Comparison of ENCODE assay signal across 9 cellular contexts in the genomic region with DNA sequence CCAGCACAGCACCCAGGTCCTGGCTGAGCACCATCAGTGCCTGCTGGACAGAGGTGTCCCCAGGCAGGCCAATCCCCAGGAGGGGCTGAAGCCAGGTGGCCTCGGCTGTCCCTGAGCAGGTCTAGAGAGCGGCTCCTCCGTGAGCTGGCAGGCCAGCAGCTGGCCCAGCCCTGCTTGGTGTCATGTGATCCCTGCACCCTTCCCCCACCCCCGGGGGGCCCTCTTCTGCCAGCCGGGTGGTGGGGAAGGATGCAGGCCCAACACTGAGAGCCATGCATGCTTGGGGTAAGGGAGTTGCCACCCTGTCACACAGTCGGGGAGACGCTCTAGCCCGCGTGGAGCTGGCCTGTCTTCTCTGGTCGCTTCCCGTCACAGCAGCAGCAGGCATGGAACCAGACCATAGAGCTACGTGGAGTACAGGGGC. TPM values are rescaled to one million over a fixed set of nuclear protein-coding genes. Genes with fewer than 3 reads are reported as not detected.
A peak's percentile ranks its signal among the peaks of the same experiment; 100 is the strongest.
DNase-seq lines count a peak whose midpoint lies in the region; ATAC-seq and TF ChIP-seq lines count a peak whose summit lies in the region.
"Had no signal": no experiment of that assay in that cellular context is flagged by ENCODE, and none has a peak within 500 bp of the region (broad histone marks: within the 10 kb centered on the region; RNA-seq: fewer than 3 reads in every experiment).

No MANE protein-coding gene starts in this region.

- in situ Hi-C loops in GM23248 (cut with MboI): no loop called here

- H3K4me3 ChIP-seq in GM23248 (no peak overlapping the region), SJCRH30 (peak overlapping the region; percentile 1; the same call in 1 of the 2 replicates), heart left ventricle (peak overlapping the region in 6 of 12 donors; percentile 3 to 40 (median 15))

- no peak for TF ChIP-seq POLR2A in heart left ventricle (IDR thresholded peaks at IDR 0.05)

- intact Hi-C loops in heart left ventricle (cut with DNase I): loop anchor here in 1 of 10 donors (1.0 kb wide), 1 partner anchor 19 kb away; no protein-coding TSS in a partner anchor
- intact Hi-C loops in sciatic nerve (cut with DNase I): no loop called here

- DNase-seq in GM23248 (no peak), SJCRH30 (peak; percentile 84 to 85), heart left ventricle (peak in 4 of 5 donors; percentile 47 to 70 (median 64)), sciatic nerve (ENCODE audit: low spot score) (peak; percentile 64), NCI-H2107 treated with DMSO at 0.1 percent for 48 hours (lab: John Stamatoyannopoulos, UW; ENCODE audit: unreplicated experiment) (no peak), kidney glomerular epithelial cell (lab: John Stamatoyannopoulos, UW) (no peak), HPDE6-E6E7 (ENCODE audit: extremely low spot score) (no peak)

- H3K36me3 ChIP-seq in GM23248 (ENCODE audit: low read depth) (no peaks in the 10 kb centered on the region; the same call in 1 of the 2 replicates), SJCRH30 (no peaks in the 10 kb centered on the region), heart left ventricle (peaks cover 0 to 38% (median 25%) of the 10 kb centered on the region in 9 donors)

- H3K9me3 ChIP-seq in GM23248 (ENCODE audit: low read depth) (no peaks in the 10 kb centered on the region), SJCRH30 (replicated peaks) (no peaks in the 10 kb centered on the region), heart left ventricle (no peaks in the 10 kb centered on the region)

- H3K27me3 ChIP-seq in GM23248 (replicated peaks; ENCODE audit: insufficient read depth) (no peaks in the 10 kb centered on the region), SJCRH30 (no peaks in the 10 kb centered on the region), heart left ventricle (no peaks in the 10 kb centered on the region)

- H3K79me2 ChIP-seq in GM23248 (ENCODE audit: insufficient read depth): peaks cover 74% of the 10 kb centered on the region

- 0 out of 2 replicates have a peak overlapping the region, but pooled peaks have one; percentile 13 for H3K9ac ChIP-seq in GM23248

- H2AFZ ChIP-seq in GM23248: no peak overlapping the region

- peak; percentile 24 to 55 (median 36) for ATAC-seq in heart left ventricle
- ATAC-seq in sciatic nerve: peak; percentile 32
- ATAC-seq in HG03135 (IDR thresholded peaks at IDR 0.05; ENCODE audit: unreplicated experiment): no peak

- peaks cover 21% of the 10 kb centered on the region; the same call in 1 of the 2 replicates for H3K4me1 ChIP-seq in GM23248 (ENCODE audit: insufficient read depth)
- peaks cover 29% of the 10 kb centered on the region for H3K4me1 ChIP-seq in SJCRH30
- H3K4me1 ChIP-seq in heart left ventricle: peaks cover 35 to 73% (median 70%) of the 10 kb centered on the region in 12 donors

- no peak for TF ChIP-seq CTCF in heart left ventricle (IDR thresholded peaks at IDR 0.05)

- peak overlapping the region; percentile 25 for H3K4me2 ChIP-seq in GM23248 (ENCODE audit: unreplicated experiment)

- H3K27ac ChIP-seq in GM23248 (no peak overlapping the region), SJCRH30 (peak overlapping the region; percentile 53), heart left ventricle (peak overlapping the region; percentile 63 to 93 (median 81))

- H4K20me1 ChIP-seq in GM23248 (ENCODE audit: insufficient read depth): no peaks in the 10 kb centered on the region; the same call in 1 of the 2 replicates

- no peaks in the 10 kb centered on the region for H3F3A ChIP-seq in GM23248 (ENCODE audit: insufficient read depth)

- H3K9me2 ChIP-seq in GM23248 (ENCODE audit: insufficient read depth): no peaks in the 10 kb centered on the region

- 56 to 60% methylated on average over 12 of the region's 12 CpGs for WGBS in GM23248 (ENCODE audit: low coverage in 1 of 2, low lambda C conversion rate in 2 of 2, missing lambda C conversion rate in 2 of 2), 2 experiments
- 10 to 28% (median 21%) methylated on average over 4 to 12 of the region's 12 CpGs for WGBS in heart left ventricle, 4 donors

RNA-seq across cellular contexts. Expression of a gene that starts 7.1 kb away (rescaled TPM):
- total RNA-seq in GM23248 (2014; rRNA removed; shearing (Covaris generic)): 21.7 and 51.7 TPM in 2 replicates
- 8.5 and 8.9 TPM in 2 replicates for polyA plus RNA-seq in GM23248 (2016; fragmentation: Nextera tagmentation; extraction: Ambion mirVana)
- 21.5 and 26.9 TPM in 2 replicates for total RNA-seq in SJCRH30 (2014; rRNA removed; shearing (Covaris generic))
- total RNA-seq in heart left ventricle: 10 to 100 TPM; 17.8 to 70.1 (median 26.6) TPM
- polyA plus RNA-seq in heart left ventricle: 10 to 100 TPM; 18.3 to 24.8 TPM
- 59.7 TPM for total RNA-seq in sciatic nerve

RNA-seq across cellular contexts. Expression of a gene that starts 49.8 kb away (rescaled TPM):
- 2.7 and 3.1 TPM in 2 replicates for total RNA-seq in GM23248 (2014; rRNA removed; shearing (Covaris generic))
- polyA plus RNA-seq in GM23248 (2016; fragmentation: Nextera tagmentation; extraction: Ambion mirVana) (0.95 and 1.3 TPM in 2 replicates), heart left ventricle (1 to 10 TPM; 5.4 to 7.0 TPM)
- 1.2 TPM in 2 replicates for total RNA-seq in SJCRH30 (2014; rRNA removed; shearing (Covaris generic))
- total RNA-seq in heart left ventricle (10 to 100 TPM in 2 of 9 donors, 1 to 10 TPM in 7; 4.6 to 22.5 (median 7.1) TPM), sciatic nerve (23.2 TPM)
- total RNA-seq: SK-MEL-5 had no signal

RNA-seq across cellular contexts. Expression of a gene that starts 52.2 kb away (rescaled TPM):
- 0.22 TPM in 1 of 2 replicates, not detected in the other for total RNA-seq in GM23248 (2014; rRNA removed; shearing (Covaris generic))
- polyA plus RNA-seq in GM23248 (2016; fragmentation: Nextera tagmentation; extraction: Ambion mirVana) (0.13 TPM in 1 of 2 replicates, not detected in the other), heart left ventricle (1 to 10 TPM in 1 of 2 donors, under 1 TPM in 1; 0.61 to 2.1 TPM)
- total RNA-seq in SJCRH30 (2014; rRNA removed; shearing (Covaris generic)): 0.53 and 0.71 TPM in 2 replicates
- total RNA-seq in heart left ventricle (1 to 10 TPM; 1.1 to 4.0 (median 2.8) TPM), sciatic nerve (2.7 TPM)
- total RNA-seq: SK-MEL-5 had no signal

Comparison
In these comparisons a context has a peak if more than half of its experiments do, and no peak if none do; other contexts are left out.
1. DNase-seq: peak in SJCRH30 (2 of 2), heart left ventricle (4 of 5) and sciatic nerve (single experiment); none in GM23248 (single experiment), NCI-H2107 treated with DMSO at 0.1 percent for 48 hours (single experiment), kidney glomerular epithelial cell (single experiment) and HPDE6-E6E7 (single experiment).